In genomic region chr9:89442501-89442978, GRCh38 we compare ENCODE assay signal across 9 cellular contexts. TPM values are rescaled to one million over a fixed set of nuclear protein-coding genes. Genes with fewer than 3 reads are reported as not detected.
DNase-seq lines count a peak whose midpoint lies in the region; ATAC-seq, FAIRE-seq and TF ChIP-seq lines count a peak whose summit lies in the region.
"Had no signal": no experiment of that assay in that cellular context is flagged by ENCODE, and none has a peak within 500 bp of the region (broad histone marks: within the 10 kb centered on the region; RNA-seq: fewer than 3 reads in every experiment).

No MANE protein-coding gene starts in this region.

- ATAC-seq in CD8-positive, alpha-beta T cell: no peak
- ATAC-seq in GM19351 (IDR thresholded peaks at IDR 0.05; ENCODE audit: unreplicated experiment) (peak; percentile 49), HG03442 (IDR thresholded peaks at IDR 0.05; ENCODE audit: unreplicated experiment) (peak; percentile 29), GM12878 (peak; percentile 68)

- H3K4me3 ChIP-seq in CD8-positive, alpha-beta T cell (ENCODE audit: low read depth, low read length): no peak overlapping the region
- H3K4me3 ChIP-seq in GM12878: peak overlapping the region; percentile 3; the same call in 1 of the 2 replicates
- H3K4me3 ChIP-seq in testis: no peak overlapping the region
- H3K4me3 ChIP-seq: prostate gland had no signal

- CTCF ChIA-PET in CD8-positive, alpha-beta T cell (lab: Charles Lee): interaction anchor here (1.0 to 7.5 kb wide), 4 partner anchors 13 to 106 kb away, joined by 3 to 47 read pairs (median 14); no protein-coding TSS in a partner anchor
- CTCF ChIA-PET in GM12878 (lab: Yijun Ruan, JAX): interaction anchor here (2.2 to 4.6 kb wide), 2 partner anchors 12 to 122 kb away, joined by 6 to 29 read pairs; no protein-coding TSS in a partner anchor

- H3K27me3 ChIP-seq in CD8-positive, alpha-beta T cell (ENCODE audit: insufficient read depth, low read length): no peaks in the 10 kb centered on the region
- no peaks in the 10 kb centered on the region for H3K27me3 ChIP-seq in GM12878 (replicated peaks in 1 of 2; ENCODE audit: control insufficient read depth in 2 of 2, insufficient read depth in 2 of 2, low read length in 1 of 2)
- H3K27me3 ChIP-seq in testis: no peaks in the 10 kb centered on the region

- peak overlapping the region; percentile 90 for H3K27ac Mint-ChIP-seq in CD8-positive, alpha-beta T cell

- H3K36me3 Mint-ChIP-seq in CD8-positive, alpha-beta T cell: peaks cover 82% of the 10 kb centered on the region

- no peak for TF ChIP-seq EP300 in GM12878 (IDR thresholded peaks at IDR 0.05; ENCODE audit: borderline replicate concordance in 1 of 2, control insufficient read depth in 1 of 2, low read depth in 2 of 2, low read length in 2 of 2)

- no peak overlapping the region for H2AFZ ChIP-seq in GM12878 (ENCODE audit: control insufficient read depth, low read depth, low read length)

- H3K4me1 ChIP-seq in CD8-positive, alpha-beta T cell (ENCODE audit: insufficient read depth, low read length): peaks cover 98% of the 10 kb centered on the region
- H3K4me1 ChIP-seq in GM12878 (ENCODE audit: control insufficient read depth, insufficient read depth, low read length) (peaks cover 58% of the 10 kb centered on the region), testis (peaks cover 20% of the 10 kb centered on the region)

- peak overlapping the region; percentile 76 for H3K4me2 ChIP-seq in GM12878 (ENCODE audit: control insufficient read depth, insufficient read depth)

- WGBS in GM12878 (ENCODE audit: insufficient coverage, insufficient replicate concordance, low lambda C conversion rate, missing lambda C conversion rate): 1% methylated on average over 9 of the region's 9 CpGs
- 58 to 66% methylated on average over 2 to 5 of the region's 9 CpGs for WGBS in testis, 2 donors

- no peak for DNase-seq in CD8-positive, alpha-beta T cell
- DNase-seq in GM12878 (ENCODE audit: low read depth, low spot score): no peak
- no peak for DNase-seq in testis
- no peak for DNase-seq in SKM-1 treated with dmso at 0.1 percent for 144 hours (lab: John Stamatoyannopoulos, UW; ENCODE audit: unreplicated experiment)
- no peak for DNase-seq in NCI-H345 (lab: John Stamatoyannopoulos, UW)
- no peak for DNase-seq in NCI-H2081 treated with DMSO at 0.1 percent for 48 hours (lab: John Stamatoyannopoulos, UW)

- no peaks in the 10 kb centered on the region for H4K20me1 ChIP-seq in GM12878 (ENCODE audit: control insufficient read depth, insufficient read depth)

- H3K9ac ChIP-seq in GM12878 (ENCODE audit: control insufficient read depth, insufficient read depth, low read length): peak overlapping the region; percentile 30; the same call in 1 of the 2 replicates

- H3K79me2 ChIP-seq in GM12878 (ENCODE audit: control insufficient read depth, insufficient read depth, low read length): peaks cover 49% of the 10 kb centered on the region

- no peaks in the 10 kb centered on the region for H3K9me3 Mint-ChIP-seq in CD8-positive, alpha-beta T cell

- TF ChIP-seq POLR2A in GM12878 (IDR thresholded peaks at IDR 0.05; ENCODE audit: low read depth, low read length): no peak; the same call in 1 of the 2 replicates
- TF ChIP-seq POLR2A in testis (IDR thresholded peaks at IDR 0.05): no peak

- POLR2A ChIA-PET in CD8-positive, alpha-beta T cell (lab: Charles Lee): interaction anchor here (0.9 to 3.2 kb wide), 4 partner anchors 11 to 39 kb away, joined by 3 to 21 read pairs (median 8); no protein-coding TSS in a partner anchor
- POLR2A ChIA-PET in GM12878 (lab: Charles Lee): interaction anchor here (1.2 to 1.4 kb wide), 4 partner anchors 13 to 106 kb away, joined by 3 to 6 read pairs (median 4); no protein-coding TSS in a partner anchor

- intact Hi-C loops in CD8-positive, alpha-beta T cell (cut with DNase I, micrococcal nuclease): loop anchor here in 1 of 2 experiments (5.0 kb wide), 1 partner anchor 35 kb away; no protein-coding TSS in a partner anchor
- intact Hi-C loops in GM12878 (cut with micrococcal nuclease; ENCODE audit: unreplicated experiment): no loop called here
- intact Hi-C loops in testis (cut with DNase I; ENCODE audit: low total_unique reads): no loop called here

- peaks cover 90% of the 10 kb centered on the region for H3K4me1 Mint-ChIP-seq in CD8-positive, alpha-beta T cell (ENCODE audit: low read depth)

- in situ Hi-C loops in GM12878 (cut with MboI): no loop called here

- TF ChIP-seq RAD21 in GM12878 (IDR thresholded peaks at IDR 0.05; ENCODE audit: insufficient read depth, low read depth, low read length): no peak

- H3K27ac ChIP-seq in CD8-positive, alpha-beta T cell (ENCODE audit: low read depth, low read length): peak overlapping the region; percentile 50
- H3K27ac ChIP-seq in GM12878 (ENCODE audit: control insufficient read depth, insufficient read depth) (peak overlapping the region; percentile 63), testis (no peak overlapping the region)

- peak overlapping the region; percentile 32 for H3K4me3 Mint-ChIP-seq in CD8-positive, alpha-beta T cell

- BruUV-seq in GM12878 (replicated peaks; lab: Mats Ljungman, UMichigan): no TSS peak

- H3K9me3 ChIP-seq in CD8-positive, alpha-beta T cell (ENCODE audit: low read length): no peaks in the 10 kb centered on the region
- H3K9me3 ChIP-seq in GM12878 (replicated peaks; ENCODE audit: control insufficient read depth, insufficient read depth, low read length): no peaks in the 10 kb centered on the region
- H3K9me3 ChIP-seq in testis: no peaks in the 10 kb centered on the region
- H3K9me3 ChIP-seq: prostate gland had no signal

- no peaks in the 10 kb centered on the region for H3K27me3 Mint-ChIP-seq in CD8-positive, alpha-beta T cell (ENCODE audit: low read depth)

- no peak for FAIRE-seq in GM12878 (lab: Jason Lieb, UNC)

- RAD21 ChIA-PET in GM12878 (lab: Charles Lee; ENCODE audit: unreplicated experiment): interaction anchor here (1.4 to 2.3 kb wide), 6 partner anchors 11 to 106 kb away, joined by 3 to 12 read pairs (median 6); no protein-coding TSS in a partner anchor

- H3K36me3 ChIP-seq in CD8-positive, alpha-beta T cell (ENCODE audit: insufficient read depth, low read length): peaks cover 27% of the 10 kb centered on the region
- peaks cover 7 to 23% of the 10 kb centered on the region in 2 experiments; a peak in 3 of 4 replicates for H3K36me3 ChIP-seq in GM12878 (ENCODE audit: control insufficient read depth in 2 of 2, insufficient read depth in 2 of 2, low read length in 1 of 2)
- H3K36me3 ChIP-seq in testis (ENCODE audit: low read depth, missing control alignments): no peaks in the 10 kb centered on the region
- H3K36me3 ChIP-seq: prostate gland had no signal

- SMC1A ChIA-PET in GM12878 (lab: Charles Lee; ENCODE audit: uncharacterized antibody, unreplicated experiment): interaction anchor here (0.8 to 3.8 kb wide), 7 partner anchors 9 to 107 kb away, joined by 3 to 32 read pairs (median 3); no protein-coding TSS in a partner anchor

- no peak for TF ChIP-seq CTCF in CD8-positive, alpha-beta T cell (IDR thresholded peaks at IDR 0.05)
- TF ChIP-seq CTCF in GM12878 (IDR thresholded peaks at IDR 0.05 in 2 of 3, conservative IDR thresholded peaks at IDR 0.05 in 1 of 3; ENCODE audit: control insufficient read depth in 2 of 3, extremely low read depth in 1 of 3, insufficient read depth in 1 of 3, low read depth in 3 of 3, low read length in 3 of 3): no peak
- TF ChIP-seq CTCF in testis (IDR thresholded peaks at IDR 0.05): no peak

TF ChIP-seq in GM12878, 131 proteins besides CTCF, POLR2A, EP300 and RAD21 (continues in another document):
- peak in 1 of 2 experiments; percentile 26; a peak in 1 of 4 replicates for TF ChIP-seq BHLHE40 (IDR thresholded peaks at IDR 0.05; ENCODE audit: borderline replicate concordance in 1 of 2, low read depth in 2 of 2, low read length in 1 of 2)
- peak in 1 of 2 experiments; percentile 56; a peak in 2 of 4 replicates for TF ChIP-seq ETV6 (conservative IDR thresholded peaks at IDR 0.05 in 1 of 2, IDR thresholded peaks at IDR 0.05 in 1 of 2; ENCODE audit: borderline replicate concordance in 1 of 2, low read depth in 1 of 2)
- TF ChIP-seq SMAD5 (IDR thresholded peaks at IDR 0.05; ENCODE audit: low read depth): no peak
- peak; percentile 37 for TF ChIP-seq RUNX3 (IDR thresholded peaks at IDR 0.05; ENCODE audit: low read length)
- TF ChIP-seq JUNB (IDR thresholded peaks at IDR 0.05): no peak

RNA-seq across cellular contexts. Expression of gene SEMA4D, which starts 55.4 kb away (rescaled TPM):
- total RNA-seq in CD8-positive, alpha-beta T cell: 100 to 1,000 TPM; 286 to 305 TPM
- 179 and 180 TPM in 2 replicates for total RNA-seq in GM12878 (2013; cell fraction: nucleolus; rRNA removed)
- total RNA-seq in GM12878 (2014; rRNA removed) (42.2 and 49.8 TPM in 2 replicates), GM12878 (2014; rRNA removed; fragmentation: Illumina TruSeq; extraction: Trizol) (34.9 and 40.6 TPM in 2 replicates), GM12878 (2021) (120 and 136 TPM in 2 replicates), testis (10 to 100 TPM; 38.7 to 53.1 TPM)
- 38.6 TPM for polyA plus RNA-seq in GM12878 (2011; ENCODE audit: low read depth)
- polyA plus RNA-seq in GM12878 (2011; rRNA removed) (24.7 and 30.8 TPM in 2 replicates), GM12878 (2014; fragmentation: Illumina TruSeq; extraction: Trizol) (31.9 and 57.1 TPM in 2 replicates), GM12878 (2014; fragmentation: Nextera tagmentation; extraction: Ambion mirVana) (10 to 100 TPM; 15.1 to 22.7 TPM), GM12878 (2014; rRNA removed) (55.0 and 64.8 TPM in 2 replicates), GM12878 (2016; fragmentation: Nextera tagmentation; extraction: Ambion mirVana) (10 to 100 TPM; 35.1 to 44.1 TPM), testis (ENCODE audit: insufficient read depth, low read depth, low replicate concordance) (26.2 TPM)
- polyA plus RNA-seq in GM12878 (2011; cell fraction: cytosol; rRNA removed): 36.3 and 42.2 TPM in 2 replicates
- polyA plus RNA-seq in GM12878 (2011; cell fraction: nucleus; rRNA removed): 273 and 286 TPM in 2 replicates
- 68.5 and 75.6 TPM in 2 replicates for polyA plus RNA-seq in GM12878 (2012)
- 35.0 and 57.4 TPM in 2 replicates for polyA minus RNA-seq in GM12878 (2011; rRNA and poly(A)+ RNA removed)
- 40.2 and 46.0 TPM in 2 replicates for polyA minus RNA-seq in GM12878 (2011; cell fraction: cytosol; rRNA and poly(A)+ RNA removed)
- polyA minus RNA-seq in GM12878 (2011; cell fraction: nucleus; rRNA and poly(A)+ RNA removed): 77.4 and 123 TPM in 2 replicates

Comparison
In these comparisons a context has a peak if more than half of its experiments do, and no peak if none do; other contexts are left out.
1. H3K27ac ChIP-seq: peak in CD8-positive, alpha-beta T cell (single experiment) and GM12878 (single experiment); none in testis (0 of 2).